ENCODE assay signal across 8 cellular contexts in genomic region chr3:45688194-45688881, GRCh38. TPM values are rescaled to one million over a fixed set of nuclear protein-coding genes. Genes with fewer than 3 reads are reported as not detected.
DNase-seq lines count a peak whose midpoint lies in the region; ATAC-seq and TF ChIP-seq lines count a peak whose summit lies in the region.

No MANE protein-coding gene starts in this region.

- WGBS in adrenal gland, 4 donors: 1 to 4% (median 1%) methylated on average over 23 to 35 of the region's 35 CpGs
- WGBS in iPS DF 6.9 (ENCODE audit: insufficient coverage, insufficient read length): no CpG with 5 or more reads among the region's 35 CpGs

- in situ Hi-C loops in gastrocnemius medialis (cut with MboI; ENCODE audit: low sequenced_read_pairs in 4 of 4): no loop called here

- intact Hi-C loops in adrenal gland (cut with DNase I) (no loop called here), gastrocnemius medialis (cut with DNase I; ENCODE audit: low total_unique reads) (loop anchor here (2.0 kb wide), 1 partner anchor 130 kb away; no protein-coding TSS in a partner anchor)

- DNase-seq in HT-29 (ENCODE audit: low spot score) (peak; percentile 30), OCI-M2 (lab: John Stamatoyannopoulos, UW; ENCODE audit: unreplicated experiment) (peak; percentile 28), adrenal gland (peak in 2 of 7 donors; percentile 48 to 70), iPS DF 6.9 (ENCODE audit: low read depth, low spot score) (no peak), gastrocnemius medialis (no peak), AG08395 (ENCODE audit: low spot score) (no peak)

- H3K27ac ChIP-seq in adrenal gland: peak overlapping the region in 4 of 5 donors; percentile 21 to 95 (median 78)
- H3K27ac ChIP-seq in iPS DF 6.9 (ENCODE audit: low read length): no peak overlapping the region
- peak overlapping the region; percentile 89 to 95 (median 93) for H3K27ac ChIP-seq in gastrocnemius medialis

- TF ChIP-seq CTCF in adrenal gland (IDR thresholded peaks at IDR 0.05): no peak
- no peak for TF ChIP-seq CTCF in gastrocnemius medialis (IDR thresholded peaks at IDR 0.05 in 4 of 5, conservative IDR thresholded peaks at IDR 0.05 in 1 of 5)

- no peaks in the 10 kb centered on the region for H3K9me3 ChIP-seq in ES-I3 (ENCODE audit: control insufficient read depth, insufficient read depth, low read length)
- H3K9me3 ChIP-seq in adrenal gland (replicated peaks in 1 of 3): no peaks in the 10 kb centered on the region
- H3K9me3 ChIP-seq in iPS DF 6.9 (ENCODE audit: control insufficient read depth, insufficient read depth, low read length): no peaks in the 10 kb centered on the region
- no peaks in the 10 kb centered on the region for H3K9me3 ChIP-seq in gastrocnemius medialis

- no peaks in the 10 kb centered on the region for H3K27me3 ChIP-seq in adrenal gland
- no peaks in the 10 kb centered on the region for H3K27me3 ChIP-seq in iPS DF 6.9 (ENCODE audit: control insufficient read depth, insufficient read depth, low read length)
- no peaks in the 10 kb centered on the region for H3K27me3 ChIP-seq in gastrocnemius medialis

- ATAC-seq in gastrocnemius medialis: peak; percentile 6 to 8
- ATAC-seq in HG03378 (IDR thresholded peaks at IDR 0.05; ENCODE audit: unreplicated experiment): no peak

- H3K9ac ChIP-seq in ES-I3 (ENCODE audit: low read depth, low read length): peak overlapping the region; percentile 95

- H3K4me1 ChIP-seq in ES-I3 (ENCODE audit: insufficient read depth, low read length) (peaks cover 18% of the 10 kb centered on the region), adrenal gland (replicated peaks in 1 of 2) (peaks cover 29 to 44% of the 10 kb centered on the region in 2 donors), iPS DF 6.9 (ENCODE audit: control insufficient read depth, insufficient read depth, low read length) (peaks cover 5% of the 10 kb centered on the region), gastrocnemius medialis (peaks cover 44 to 49% of the 10 kb centered on the region in 2 donors)

- TF ChIP-seq POLR2A in adrenal gland (IDR thresholded peaks at IDR 0.05): no peak
- no peak for TF ChIP-seq POLR2A in gastrocnemius medialis (IDR thresholded peaks at IDR 0.05)

- H3K36me3 ChIP-seq in ES-I3 (ENCODE audit: insufficient read depth, low read length): peaks cover 6% of the 10 kb centered on the region; the same call in 1 of the 2 replicates
- no peaks in the 10 kb centered on the region for H3K36me3 ChIP-seq in adrenal gland (replicated peaks in 1 of 2)
- H3K36me3 ChIP-seq in iPS DF 6.9 (ENCODE audit: control insufficient read depth, insufficient read depth, low read length): no peaks in the 10 kb centered on the region
- H3K36me3 ChIP-seq in gastrocnemius medialis: no peaks in the 10 kb centered on the region

- H3K4me3 ChIP-seq in adrenal gland (peak overlapping the region in 2 of 4 donors; percentile 33 to 54), iPS DF 6.9 (ENCODE audit: low read length) (peak overlapping the region; percentile 82), gastrocnemius medialis (peak overlapping the region; percentile 76 to 97 (median 82))

RNA-seq across cellular contexts. Expression of gene SACM1L, which starts 0.9 kb away (rescaled TPM):
- total RNA-seq in HT-29 (2014; rRNA removed; shearing (Covaris generic)): 8.5 and 11.6 TPM in 2 replicates
- total RNA-seq in adrenal gland (10 to 100 TPM; 25.9 to 56.8 (median 44.8) TPM), gastrocnemius medialis (10 to 100 TPM in 2 of 4 donors, 1 to 10 TPM in 2; 7.7 to 28.7 (median 9.1) TPM)
- polyA plus RNA-seq in adrenal gland: 10 to 100 TPM; 22.5 to 59.3 (median 28.6) TPM

Comparison
In these comparisons a context has a peak if more than half of its experiments do, and no peak if none do; other contexts are left out.
1. DNase-seq: peak in HT-29 (single experiment) and OCI-M2 (single experiment); none in iPS DF 6.9 (single experiment), gastrocnemius medialis (0 of 2) and AG08395 (single experiment).